Comparison of ENCODE assay signal across 18 cellular contexts in genomic region chr2:25018681-25019080, GRCh38.
"Had no signal": no experiment of that assay in that cellular context is flagged by ENCODE, and none has a peak within 500 bp of the region (broad histone marks: within the 10 kb centered on the region; RNA-seq: fewer than 3 reads in every experiment).

No MANE protein-coding gene starts in this region.

- H3K4me1 ChIP-seq: ascending aorta, breast epithelium, left ventricle myocardium inferior, suprapubic skin, transverse colon, vagina had no signal

- DNase-seq: activated CD4-positive, alpha-beta T cell treated with anti-CD3 and anti-CD28 coated beads, Interleukin-2, amount 10 ng/mL, durations not matched to agents 7 days and 5 days; activated CD8-positive, alpha-beta T cell treated with anti-CD3 and anti-CD28 coated beads, Interleukin-2, amount 10 ng/mL, durations not matched to agents 7 days and 5 days; activated effector memory CD4-positive, alpha-beta T cell treated with Interleukin-2 at 50 U/mL for 16 hours; activated T-cell treated with anti-CD3 and anti-CD28 coated beads, Interleukin-2, amount 50 U/mL, for 4 hours; erythroblast; left ventricle myocardium inferior; mammary epithelial cell; retina; stimulated activated naive CD8-positive, alpha-beta T cell treated with anti-CD3 and anti-CD28 coated beads, Interleukin-15, Interleukin-2, amounts not matched to agents 100 U/mL and 50 U/mL, for 24 hours; T1000; transverse colon had no signal

- H3K27ac ChIP-seq: ascending aorta, breast epithelium, coronary artery, left ventricle myocardium inferior, suprapubic skin, transverse colon, vagina had no signal

- H3K27me3 ChIP-seq: ascending aorta, breast epithelium, suprapubic skin, vagina had no signal

- FAIRE-seq: frontal cortex, keratinocyte had no signal

- H3K4me3 ChIP-seq: ascending aorta, breast epithelium, coronary artery, left ventricle myocardium inferior, suprapubic skin, transverse colon, vagina had no signal

- H3K9me3 ChIP-seq: ascending aorta, breast epithelium, left ventricle myocardium inferior, suprapubic skin, transverse colon, vagina had no signal

- H3K36me3 ChIP-seq: ascending aorta, breast epithelium, left ventricle myocardium inferior, suprapubic skin, transverse colon, vagina had no signal
